In the genomic region with DNA sequence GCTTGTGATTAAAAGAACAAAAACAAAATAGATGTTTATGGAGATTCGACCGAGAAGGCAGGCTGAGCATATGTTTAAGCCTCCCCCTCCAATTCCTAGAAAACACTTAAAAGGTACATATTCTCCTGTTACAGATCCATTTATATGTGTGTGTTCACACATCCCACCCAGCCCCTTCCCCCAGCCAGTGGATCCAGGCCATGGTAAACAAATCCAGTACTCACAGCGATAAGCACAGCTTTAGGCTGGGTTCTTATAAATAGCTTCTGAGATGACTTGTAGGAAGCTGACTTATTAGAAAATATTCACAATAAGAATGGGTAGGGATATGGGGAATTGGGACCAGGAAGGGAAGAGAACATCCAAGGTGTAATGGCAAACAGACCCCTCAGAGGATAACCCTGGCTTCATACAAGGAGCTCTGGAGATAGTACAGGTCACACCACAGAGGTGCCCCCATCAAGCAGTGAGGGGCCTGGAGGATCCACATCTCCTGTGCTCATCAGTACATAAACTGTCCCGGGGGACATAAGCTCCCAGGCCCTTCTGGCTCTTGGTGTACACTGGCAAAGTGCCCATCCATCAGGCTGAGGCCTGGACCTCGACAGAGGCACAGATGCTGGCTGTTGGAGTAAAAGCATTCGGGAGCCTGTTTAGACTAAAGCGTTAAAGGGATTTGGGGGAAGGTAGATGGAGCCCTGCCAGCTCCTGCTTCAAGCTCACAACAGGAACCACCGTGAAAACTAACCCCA, we compare ENCODE assay signal across 1 cellular context.
TF ChIP-seq lines count a peak whose summit lies in the region.

No MANE protein-coding gene starts in this region.

TF ChIP-seq in GM23338, 12 proteins besides CTCF, POLR2A, EP300 and RAD21 (continued from another document):
- TF ChIP-seq, protein P1, sequence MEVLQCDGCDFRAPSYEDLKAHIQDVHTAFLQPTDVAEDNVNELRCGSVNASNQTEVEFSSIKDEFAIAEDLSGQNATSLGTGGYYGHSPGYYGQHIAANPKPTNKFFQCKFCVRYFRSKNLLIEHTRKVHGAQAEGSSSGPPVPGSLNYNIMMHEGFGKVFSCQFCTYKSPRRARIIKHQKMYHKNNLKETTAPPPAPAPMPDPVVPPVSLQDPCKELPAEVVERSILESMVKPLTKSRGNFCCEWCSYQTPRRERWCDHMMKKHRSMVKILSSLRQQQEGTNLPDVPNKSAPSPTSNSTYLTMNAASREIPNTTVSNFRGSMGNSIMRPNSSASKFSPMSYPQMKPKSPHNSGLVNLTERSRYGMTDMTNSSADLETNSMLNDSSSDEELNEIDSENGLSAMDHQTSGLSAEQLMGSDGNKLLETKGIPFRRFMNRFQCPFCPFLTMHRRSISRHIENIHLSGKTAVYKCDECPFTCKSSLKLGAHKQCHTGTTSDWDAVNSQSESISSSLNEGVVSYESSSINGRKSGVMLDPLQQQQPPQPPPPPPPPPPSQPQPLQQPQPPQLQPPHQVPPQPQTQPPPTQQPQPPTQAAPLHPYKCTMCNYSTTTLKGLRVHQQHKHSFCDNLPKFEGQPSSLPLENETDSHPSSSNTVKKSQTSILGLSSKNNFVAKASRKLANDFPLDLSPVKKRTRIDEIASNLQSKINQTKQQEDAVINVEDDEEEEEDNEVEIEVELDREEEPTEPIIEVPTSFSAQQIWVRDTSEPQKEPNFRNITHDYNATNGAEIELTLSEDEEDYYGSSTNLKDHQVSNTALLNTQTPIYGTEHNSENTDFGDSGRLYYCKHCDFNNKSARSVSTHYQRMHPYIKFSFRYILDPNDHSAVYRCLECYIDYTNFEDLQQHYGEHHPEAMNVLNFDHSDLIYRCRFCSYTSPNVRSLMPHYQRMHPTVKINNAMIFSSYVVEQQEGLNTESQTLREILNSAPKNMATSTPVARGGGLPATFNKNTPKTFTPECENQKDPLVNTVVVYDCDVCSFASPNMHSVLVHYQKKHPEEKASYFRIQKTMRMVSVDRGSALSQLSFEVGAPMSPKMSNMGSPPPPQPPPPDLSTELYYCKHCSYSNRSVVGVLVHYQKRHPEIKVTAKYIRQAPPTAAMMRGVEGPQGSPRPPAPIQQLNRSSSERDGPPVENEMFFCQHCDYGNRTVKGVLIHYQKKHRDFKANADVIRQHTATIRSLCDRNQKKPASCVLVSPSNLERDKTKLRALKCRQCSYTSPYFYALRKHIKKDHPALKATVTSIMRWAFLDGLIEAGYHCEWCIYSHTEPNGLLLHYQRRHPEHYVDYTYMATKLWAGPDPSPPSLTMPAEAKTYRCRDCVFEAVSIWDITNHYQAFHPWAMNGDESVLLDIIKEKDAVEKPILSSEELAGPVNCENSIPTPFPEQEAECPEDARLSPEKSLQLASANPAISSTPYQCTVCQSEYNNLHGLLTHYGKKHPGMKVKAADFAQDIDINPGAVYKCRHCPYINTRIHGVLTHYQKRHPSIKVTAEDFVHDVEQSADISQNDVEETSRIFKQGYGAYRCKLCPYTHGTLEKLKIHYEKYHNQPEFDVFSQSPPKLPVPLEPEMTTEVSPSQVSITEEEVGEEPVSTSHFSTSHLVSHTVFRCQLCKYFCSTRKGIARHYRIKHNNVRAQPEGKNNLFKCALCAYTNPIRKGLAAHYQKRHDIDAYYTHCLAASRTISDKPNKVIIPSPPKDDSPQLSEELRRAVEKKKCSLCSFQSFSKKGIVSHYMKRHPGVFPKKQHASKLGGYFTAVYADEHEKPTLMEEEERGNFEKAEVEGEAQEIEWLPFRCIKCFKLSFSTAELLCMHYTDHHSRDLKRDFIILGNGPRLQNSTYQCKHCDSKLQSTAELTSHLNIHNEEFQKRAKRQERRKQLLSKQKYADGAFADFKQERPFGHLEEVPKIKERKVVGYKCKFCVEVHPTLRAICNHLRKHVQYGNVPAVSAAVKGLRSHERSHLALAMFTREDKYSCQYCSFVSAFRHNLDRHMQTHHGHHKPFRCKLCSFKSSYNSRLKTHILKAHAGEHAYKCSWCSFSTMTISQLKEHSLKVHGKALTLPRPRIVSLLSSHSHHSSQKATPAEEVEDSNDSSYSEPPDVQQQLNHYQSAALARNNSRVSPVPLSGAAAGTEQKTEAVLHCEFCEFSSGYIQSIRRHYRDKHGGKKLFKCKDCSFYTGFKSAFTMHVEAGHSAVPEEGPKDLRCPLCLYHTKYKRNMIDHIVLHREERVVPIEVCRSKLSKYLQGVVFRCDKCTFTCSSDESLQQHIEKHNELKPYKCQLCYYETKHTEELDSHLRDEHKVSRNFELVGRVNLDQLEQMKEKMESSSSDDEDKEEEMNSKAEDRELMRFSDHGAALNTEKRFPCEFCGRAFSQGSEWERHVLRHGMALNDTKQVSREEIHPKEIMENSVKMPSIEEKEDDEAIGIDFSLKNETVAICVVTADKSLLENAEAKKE (CRISPR knock-in tag; IDR thresholded peaks at IDR 0.05), result no peak
- no peak for TF ChIP-seq POLR2AphosphoS5 (IDR thresholded peaks at IDR 0.05; ENCODE audit: low read depth)
- TF ChIP-seq ZNF114 (CRISPR knock-in tag; IDR thresholded peaks at IDR 0.05), result no peak
- TF ChIP-seq EZH2phosphoT487 (IDR thresholded peaks at IDR 0.05; ENCODE audit: unreplicated experiment), result no peak
- TF ChIP-seq, protein P2, sequence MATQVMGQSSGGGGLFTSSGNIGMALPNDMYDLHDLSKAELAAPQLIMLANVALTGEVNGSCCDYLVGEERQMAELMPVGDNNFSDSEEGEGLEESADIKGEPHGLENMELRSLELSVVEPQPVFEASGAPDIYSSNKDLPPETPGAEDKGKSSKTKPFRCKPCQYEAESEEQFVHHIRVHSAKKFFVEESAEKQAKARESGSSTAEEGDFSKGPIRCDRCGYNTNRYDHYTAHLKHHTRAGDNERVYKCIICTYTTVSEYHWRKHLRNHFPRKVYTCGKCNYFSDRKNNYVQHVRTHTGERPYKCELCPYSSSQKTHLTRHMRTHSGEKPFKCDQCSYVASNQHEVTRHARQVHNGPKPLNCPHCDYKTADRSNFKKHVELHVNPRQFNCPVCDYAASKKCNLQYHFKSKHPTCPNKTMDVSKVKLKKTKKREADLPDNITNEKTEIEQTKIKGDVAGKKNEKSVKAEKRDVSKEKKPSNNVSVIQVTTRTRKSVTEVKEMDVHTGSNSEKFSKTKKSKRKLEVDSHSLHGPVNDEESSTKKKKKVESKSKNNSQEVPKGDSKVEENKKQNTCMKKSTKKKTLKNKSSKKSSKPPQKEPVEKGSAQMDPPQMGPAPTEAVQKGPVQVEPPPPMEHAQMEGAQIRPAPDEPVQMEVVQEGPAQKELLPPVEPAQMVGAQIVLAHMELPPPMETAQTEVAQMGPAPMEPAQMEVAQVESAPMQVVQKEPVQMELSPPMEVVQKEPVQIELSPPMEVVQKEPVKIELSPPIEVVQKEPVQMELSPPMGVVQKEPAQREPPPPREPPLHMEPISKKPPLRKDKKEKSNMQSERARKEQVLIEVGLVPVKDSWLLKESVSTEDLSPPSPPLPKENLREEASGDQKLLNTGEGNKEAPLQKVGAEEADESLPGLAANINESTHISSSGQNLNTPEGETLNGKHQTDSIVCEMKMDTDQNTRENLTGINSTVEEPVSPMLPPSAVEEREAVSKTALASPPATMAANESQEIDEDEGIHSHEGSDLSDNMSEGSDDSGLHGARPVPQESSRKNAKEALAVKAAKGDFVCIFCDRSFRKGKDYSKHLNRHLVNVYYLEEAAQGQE (IDR thresholded peaks at IDR 0.05; ENCODE audit: unreplicated experiment), result no peak
- TF ChIP-seq ZNF331 (CRISPR knock-in tag; IDR thresholded peaks at IDR 0.05; ENCODE audit: low read depth), result no peak
- no peak for TF ChIP-seq CREB1 (CRISPR knock-in tag; IDR thresholded peaks at IDR 0.05; ENCODE audit: low read depth)
- TF ChIP-seq STAT1 (IDR thresholded peaks at IDR 0.05; ENCODE audit: unreplicated experiment), result no peak
- TF ChIP-seq, protein P3, sequence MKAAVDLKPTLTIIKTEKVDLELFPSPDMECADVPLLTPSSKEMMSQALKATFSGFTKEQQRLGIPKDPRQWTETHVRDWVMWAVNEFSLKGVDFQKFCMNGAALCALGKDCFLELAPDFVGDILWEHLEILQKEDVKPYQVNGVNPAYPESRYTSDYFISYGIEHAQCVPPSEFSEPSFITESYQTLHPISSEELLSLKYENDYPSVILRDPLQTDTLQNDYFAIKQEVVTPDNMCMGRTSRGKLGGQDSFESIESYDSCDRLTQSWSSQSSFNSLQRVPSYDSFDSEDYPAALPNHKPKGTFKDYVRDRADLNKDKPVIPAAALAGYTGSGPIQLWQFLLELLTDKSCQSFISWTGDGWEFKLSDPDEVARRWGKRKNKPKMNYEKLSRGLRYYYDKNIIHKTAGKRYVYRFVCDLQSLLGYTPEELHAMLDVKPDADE (IDR thresholded peaks at IDR 0.05), result no peak
